In the genomic region with DNA sequence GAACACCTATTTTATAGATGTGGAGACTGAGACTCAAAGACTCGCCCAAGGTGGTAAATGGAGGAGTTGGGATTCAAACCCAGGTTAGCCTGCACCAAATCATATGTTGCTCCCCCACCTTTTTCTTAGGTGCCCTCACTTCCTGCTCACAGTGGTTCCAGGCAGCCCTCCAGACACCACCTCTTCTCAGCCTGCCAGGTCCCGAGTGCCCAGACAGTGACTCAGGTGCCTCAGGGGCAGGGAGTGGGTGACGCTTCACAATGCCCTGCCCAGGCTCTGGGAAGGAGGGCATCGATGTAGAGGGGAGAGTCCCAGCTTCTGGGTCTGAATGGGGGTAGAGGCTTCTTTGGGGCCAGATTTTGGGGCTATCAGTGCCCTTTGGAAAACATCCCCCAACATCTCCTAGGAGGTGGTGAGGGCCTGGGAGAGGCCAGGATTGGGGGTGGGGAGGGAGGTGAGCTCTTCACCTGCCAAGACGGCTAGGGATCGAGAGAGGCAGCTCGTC, we compare ENCODE assay signal across 14 cellular contexts. TPM values are rescaled to one million over a fixed set of nuclear protein-coding genes. Genes with fewer than 3 reads are reported as not detected.
DNase-seq lines count a peak whose midpoint lies in the region; ATAC-seq, FAIRE-seq and TF ChIP-seq lines count a peak whose summit lies in the region.
"Had no signal": no experiment of that assay in that cellular context is flagged by ENCODE, and none has a peak within 500 bp of the region (broad histone marks: within the 10 kb centered on the region; RNA-seq: fewer than 3 reads in every experiment).

No MANE protein-coding gene starts in this region.

- H3K9me3 ChIP-seq in sigmoid colon, result no peaks in the 10 kb centered on the region

- no peaks in the 10 kb centered on the region for H3K36me3 ChIP-seq in sigmoid colon

- H3K4me3 ChIP-seq in sigmoid colon, result no peak overlapping the region
- H3K4me3 ChIP-seq: GM12878 had no signal

- 83 to 84% methylated on average over 7 of the region's 7 CpGs for WGBS in sigmoid colon, 2 donors

- no peaks in the 10 kb centered on the region for H3K27me3 ChIP-seq in foreskin keratinocyte
- no peaks in the 10 kb centered on the region for H3K27me3 ChIP-seq in sigmoid colon

- ATAC-seq in foreskin keratinocyte (peak; percentile 88), GM18519 (IDR thresholded peaks at IDR 0.05; ENCODE audit: low FRiP score, unreplicated experiment) (no peak)
- ATAC-seq: GM12878 had no signal

- TF ChIP-seq CTCF in foreskin keratinocyte (conservative IDR thresholded peaks at IDR 0.05) (no peak), sigmoid colon (IDR thresholded peaks at IDR 0.05) (no peak)

- intact Hi-C loops in sigmoid colon (cut with DNase I), result no loop called here

- H3K4me1 ChIP-seq in foreskin keratinocyte (peaks cover 41% of the 10 kb centered on the region), sigmoid colon (peaks cover 0 to 28% (median 25%) of the 10 kb centered on the region in 4 donors)

- FAIRE-seq in RCC 7860 (lab: Jason Lieb, UNC), result peak; percentile 90
- FAIRE-seq: GM12878 had no signal

- TF ChIP-seq POLR2A in sigmoid colon (IDR thresholded peaks at IDR 0.05), result no peak

- peak; percentile 76 for DNase-seq in ELR (ENCODE audit: low read depth)
- peak; percentile 97 for DNase-seq in RCC 7860 (ENCODE audit: low spot score)
- peak; percentile 95 to 97 for DNase-seq in foreskin keratinocyte
- DNase-seq in sigmoid colon, result no peak
- no peak for DNase-seq in SW480 (ENCODE audit: low spot score)
- DNase-seq in NCI-H2196 (lab: John Stamatoyannopoulos, UW; ENCODE audit: unreplicated experiment), result no peak
- no peak for DNase-seq in cerebellar cortex (ENCODE audit: low spot score)
- DNase-seq: activated CD4-positive, CD25-positive, alpha-beta regulatory T cell; activated naive CD4-positive, alpha-beta T cell treated with Interleukin-2 at 50 U/mL for 16 hours; effector CD8-positive, alpha-beta T cell had no signal

- no peak for TF ChIP-seq EP300 in sigmoid colon (IDR thresholded peaks at IDR 0.05)

- H3K27ac ChIP-seq in foreskin keratinocyte, result peak overlapping the region; percentile 98
- peak overlapping the region; percentile 64 to 89 (median 76) for H3K27ac ChIP-seq in sigmoid colon

RNA-seq across cellular contexts. Expression of a gene that starts 5.2 kb away (rescaled TPM):
- 27.9 and 39.2 TPM in 2 replicates for total RNA-seq in foreskin keratinocyte
- polyA plus RNA-seq in foreskin keratinocyte, result 32.3 and 48.7 TPM in 2 replicates
- total RNA-seq in sigmoid colon, result 10 to 100 TPM; 27.4 to 42.1 (median 40.0) TPM
- polyA plus RNA-seq in sigmoid colon, result 10 to 100 TPM; 56.4 to 73.9 (median 67.3) TPM

RNA-seq across cellular contexts. Expression of a gene that starts 20.2 kb away (rescaled TPM):
- total RNA-seq in foreskin keratinocyte, result 271 and 318 TPM in 2 replicates
- 451 and 562 TPM in 2 replicates for polyA plus RNA-seq in foreskin keratinocyte
- 100 to 1,000 TPM in 1 of 4 donors, 10 to 100 TPM in 3; 47.1 to 109 (median 55.0) TPM for total RNA-seq in sigmoid colon
- polyA plus RNA-seq in sigmoid colon, result 10 to 100 TPM; 74.4 to 95.4 (median 76.9) TPM

RNA-seq across cellular contexts. Expression of a gene that starts 20.9 kb away (rescaled TPM):
- not detected in 2 replicates for total RNA-seq in foreskin keratinocyte
- polyA plus RNA-seq in foreskin keratinocyte, result 0.07 TPM in 1 of 2 replicates, not detected in the other
- total RNA-seq in sigmoid colon, result not detected
- polyA plus RNA-seq in sigmoid colon, result not detected
- total RNA-seq: CD4-positive, alpha-beta memory T cell; GM12878; pulmonary artery endothelial cell had no signal
- polyA plus RNA-seq: CD4-positive, alpha-beta memory T cell had no signal

RNA-seq across cellular contexts. Expression of a gene that starts 28.7 kb away (rescaled TPM):
- total RNA-seq in foreskin keratinocyte, result 35.1 and 36.5 TPM in 2 replicates
- polyA plus RNA-seq in foreskin keratinocyte, result 42.6 and 46.4 TPM in 2 replicates
- 10 to 100 TPM; 12.2 to 19.9 (median 18.2) TPM for total RNA-seq in sigmoid colon
- polyA plus RNA-seq in sigmoid colon, result 10 to 100 TPM; 45.3 to 61.7 (median 57.1) TPM

RNA-seq across cellular contexts. Expression of a gene that starts 28.7 kb away (rescaled TPM):
- total RNA-seq in foreskin keratinocyte (5.0 and 6.8 TPM in 2 replicates), sigmoid colon (10 to 100 TPM in 1 of 4 donors, 1 to 10 TPM in 3; 6.9 to 26.0 (median 8.2) TPM)
- polyA plus RNA-seq in foreskin keratinocyte (4.0 and 5.5 TPM in 2 replicates), sigmoid colon (1 to 10 TPM; 2.1 to 4.3 (median 3.6) TPM)

Comparison
In these comparisons a context has a peak if more than half of its experiments do, and no peak if none do; other contexts are left out.
1. DNase-seq: peak in ELR (single experiment), RCC 7860 (single experiment) and foreskin keratinocyte (2 of 2); none in sigmoid colon (single experiment), SW480 (single experiment), NCI-H2196 (single experiment) and cerebellar cortex (single experiment).